In the genomic region with DNA sequence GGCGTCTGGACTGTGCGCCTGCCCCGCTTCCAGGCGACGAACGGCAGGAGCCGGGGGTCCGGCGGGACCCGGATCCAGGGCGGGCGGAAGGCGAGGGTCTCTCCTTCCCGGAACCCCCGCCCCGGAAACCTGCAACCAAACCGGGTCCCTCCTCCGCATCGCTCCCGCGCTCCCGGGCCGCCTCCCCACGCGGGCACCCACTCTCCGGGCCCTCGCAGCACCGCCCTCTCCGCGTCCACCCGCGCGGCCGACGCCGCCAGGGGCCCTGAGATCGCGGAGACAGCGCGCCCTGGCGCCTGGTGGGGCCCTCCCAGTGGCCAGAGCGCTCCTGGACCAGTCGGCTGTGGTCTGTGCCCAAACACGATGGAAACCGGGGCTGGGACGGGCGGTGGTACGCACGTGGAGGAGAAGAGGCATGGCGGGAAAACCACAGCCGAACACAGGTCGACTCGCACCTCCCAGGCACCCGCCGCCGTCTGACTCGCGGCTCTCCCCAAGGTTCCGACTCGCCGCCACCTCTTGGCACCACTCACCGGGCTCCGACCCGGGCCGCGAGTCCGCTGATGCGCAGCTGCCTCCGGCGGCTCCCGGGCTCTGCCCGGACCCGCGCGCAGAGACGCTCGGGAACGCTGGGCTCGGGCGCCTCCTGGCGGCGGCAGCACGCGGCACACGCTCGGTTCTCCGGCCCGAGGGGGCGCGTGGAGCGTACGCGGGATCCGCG, we compare ENCODE assay signal across 8 cellular contexts. TPM values are rescaled to one million over a fixed set of nuclear protein-coding genes. Genes with fewer than 3 reads are reported as not detected.
A peak's percentile ranks its signal among the peaks of the same experiment; 100 is the strongest.
DNase-seq lines count a peak whose midpoint lies in the region; ATAC-seq, FAIRE-seq and TF ChIP-seq lines count a peak whose summit lies in the region.

No MANE protein-coding gene starts in this region.

- no peaks in the 10 kb centered on the region for H3K9me3 ChIP-seq in kidney (ENCODE audit: control insufficient read depth in 1 of 2, low read length in 2 of 2)

- ATAC-seq in HG03135 (IDR thresholded peaks at IDR 0.05; ENCODE audit: unreplicated experiment) (no peak), HG03460 (IDR thresholded peaks at IDR 0.05; ENCODE audit: unreplicated experiment) (no peak)

- no peaks in the 10 kb centered on the region for H3K36me3 ChIP-seq in kidney (ENCODE audit: control insufficient read depth in 1 of 2, insufficient read depth in 2 of 2, low read length in 2 of 2)

- H3K4me3 ChIP-seq in cardiac fibroblast (replicated peaks in 1 of 2; ENCODE audit: low read depth in 2 of 2, low read length in 2 of 2) (peak overlapping the region; percentile 38 to 51), kidney (ENCODE audit: low read length in 2 of 2) (peak overlapping the region; percentile 21 to 30)

- FAIRE-seq in kidney (lab: Jason Lieb, UNC), result no peak

- DNase-seq in COLO668 (lab: John Stamatoyannopoulos, UW; ENCODE audit: unreplicated experiment), result peak; percentile 46
- peak; percentile 59 for DNase-seq in HT-29 (ENCODE audit: low spot score)
- peak; percentile 39 for DNase-seq in activated CD4-positive, CD25-positive, alpha-beta regulatory T cell treated with anti-CD3 and anti-CD28 coated beads, Interleukin-2, amount 50 U/mL, for 16 hours (ENCODE audit: low read depth, low spot score)
- peak; percentile 51 to 55 for DNase-seq in cardiac fibroblast (ENCODE audit: low read depth in 2 of 2)
- DNase-seq in kidney, result no peak
- peak; percentile 61 to 74 for DNase-seq in stimulated activated CD4-positive, alpha-beta T cell treated with anti-CD3 and anti-CD28 coated beads, Interleukin-1b, Interleukin-23, amount 100 ng/mL, for 4 hours (ENCODE audit: low read depth in 2 of 2)

- intact Hi-C loops in kidney (cut with DNase I), result loop anchor here (5.0 to 10.0 kb wide), 2 partner anchors 269 to 631 kb away; no protein-coding TSS in a partner anchor

- H3K9ac ChIP-seq in kidney (ENCODE audit: low read length in 2 of 2), result no peak overlapping the region

- TF ChIP-seq CTCF in cardiac fibroblast (IDR thresholded peaks at IDR 0.05; ENCODE audit: low read depth, low read length), result peak; percentile 44
- peak; percentile 63 for TF ChIP-seq CTCF in kidney (IDR thresholded peaks at IDR 0.05; ENCODE audit: borderline replicate concordance, extremely low read depth, insufficient read depth)

- H3K4me1 ChIP-seq in kidney (ENCODE audit: control insufficient read depth in 1 of 2, insufficient read depth in 1 of 2, low read depth in 1 of 2, low read length in 2 of 2), result peaks cover 0 to 11% of the 10 kb centered on the region in 2 donors

- no peak overlapping the region for H3K27ac ChIP-seq in kidney (ENCODE audit: low read depth in 2 of 2, low read length in 2 of 2)

RNA-seq across cellular contexts. Expression of gene NKX2-2, which starts 7.9 kb away (rescaled TPM):
- 0.16 TPM in 1 of 2 replicates, not detected in the other for total RNA-seq in HT-29 (2014; rRNA removed; shearing (Covaris generic))
- not detected for total RNA-seq in kidney
- polyA plus RNA-seq in kidney (ENCODE audit: insufficient read depth, low read depth, low replicate concordance), result not detected
